ENCODE assay signal across 35 cellular contexts in the genomic region with DNA sequence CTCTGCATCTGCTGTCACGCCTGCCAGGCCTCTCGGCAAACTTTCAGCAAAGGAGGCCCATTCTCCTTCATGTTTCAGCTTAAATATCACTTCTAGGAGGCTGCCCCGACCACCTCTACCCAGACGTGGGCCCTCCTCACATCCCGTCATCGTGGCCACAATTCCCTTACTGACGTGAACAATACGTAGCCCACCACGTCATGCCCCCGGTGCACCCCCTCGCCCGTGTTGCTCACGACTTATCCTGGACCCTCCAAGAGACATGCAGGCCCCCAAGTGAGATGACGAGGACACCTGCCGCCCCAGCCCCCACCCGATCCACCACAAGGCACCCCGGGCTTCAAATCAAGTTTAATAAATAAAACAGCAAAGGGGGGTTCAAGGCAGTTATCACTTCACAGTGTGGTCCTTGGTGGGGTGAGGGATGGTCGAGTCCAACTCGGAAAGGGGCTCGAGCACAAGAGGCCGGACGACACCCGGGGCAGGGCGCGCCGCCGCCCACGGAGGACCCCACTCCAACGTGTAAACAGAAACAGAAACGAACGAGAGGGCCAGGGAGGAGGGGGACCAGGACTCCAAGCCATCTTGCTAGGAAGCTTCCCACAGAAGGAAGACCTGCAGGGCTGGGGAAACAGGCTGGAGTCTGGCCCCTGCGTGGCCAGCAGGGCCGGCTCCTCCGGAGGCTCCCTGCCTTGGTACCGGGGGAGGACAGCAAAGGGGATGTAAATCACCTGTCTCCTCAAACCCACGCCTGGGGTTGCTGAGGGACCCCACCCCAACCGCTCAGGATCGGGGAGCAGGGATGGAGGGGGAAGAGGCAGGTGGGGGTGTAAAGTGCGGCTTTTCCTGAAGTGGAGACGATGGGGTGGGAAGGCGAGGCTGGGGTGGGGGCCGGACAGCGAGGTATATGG. TPM values are rescaled to one million over a fixed set of nuclear protein-coding genes. Genes with fewer than 3 reads are reported as not detected.
"Had no signal": no experiment of that assay in that cellular context is flagged by ENCODE, and none has a peak within 500 bp of the region (broad histone marks: within the 10 kb centered on the region; RNA-seq: fewer than 3 reads in every experiment).

No MANE protein-coding gene starts in this region.

- H3K4me3 Mint-ChIP-seq: activated CD4-positive, alpha-beta memory T cell treated with anti-CD3 and anti-CD28 coated beads for 36 hours; activated CD4-positive, alpha-beta T cell treated with anti-CD3 and anti-CD28 coated beads, Interleukin-2, amount 10 ng/mL, durations not matched to agents 24 days and 14 days; activated naive CD4-positive, alpha-beta T cell treated with anti-CD3 and anti-CD28 coated beads, Interleukin-2, amount 10 ng/mL, durations not matched to agents 7 days and 5 days; activated naive CD8-positive, alpha-beta T cell treated with anti-CD3 and anti-CD28 coated beads, Interleukin-2, amount 10 ng/mL, durations not matched to agents 7 days and 5 days; activated T-helper 1 cell treated with anti-CD3 and anti-CD28 coated beads, Interleukin-12 subunit alpha, Interleukin-12 subunit beta, Interleukin-2, Interleukin-4 antibody, amounts not matched to agents 30 ng/mL and 10 ng/mL and 1 ng/mL, durations not matched to agents 14 hours and 24 hours and 36 hours; brain; natural killer cell treated with Interleukin-12 subunit alpha and Interleukin-12 subunit beta and Interleukin-15 and Interleukin-18, amount 100 ng/mL, for 72 hours; stimulated activated naive B cell treated with anti-CD40 and anti-IgM and Interleukin-4, amounts not matched to agents 10 μg/mL and 1 μg/mL and 100 μg/mL, for 72 hours; T-helper 1 cell treated with Interleukin-12 subunit alpha and Interleukin-12 subunit beta and Interleukin-4 antibody, amounts not matched to agents 30 μg/mL and 1 μg/mL, for 36 hours had no signal

- H3K4me1 ChIP-seq: ascending aorta, esophagus squamous epithelium, left lung, lower lobe of right lung, psoas muscle, sigmoid colon, stomach, suprapubic skin, tibial artery had no signal

- ATAC-seq: left lung; mucosa of descending colon; psoas muscle; stimulated activated naive B cell treated with anti-CD40 and anti-IgM and Interleukin-4, amounts not matched to agents 10 μg/mL and 1 μg/mL and 100 μg/mL, for 72 hours had no signal

- H3K27me3 ChIP-seq: ascending aorta, esophagus squamous epithelium, left lung, ovary, sigmoid colon, stomach, suprapubic skin, tibial artery had no signal

- DNase-seq: activated CD4-positive, alpha-beta memory T cell treated with anti-CD3 and anti-CD28 coated beads for 36 hours; activated CD4-positive, alpha-beta T cell treated with anti-CD3 and anti-CD28 coated beads, Interleukin-2, amount 10 ng/mL, durations not matched to agents 24 days and 14 days; activated CD4-positive, CD25-positive, alpha-beta regulatory T cell treated with anti-CD3 and anti-CD28 coated beads, Interleukin-2, amount 50 U/mL, for 72 hours; activated CD8-positive, alpha-beta memory T cell treated with anti-CD3 and anti-CD28 coated beads, Interleukin-2, amount 50 U/mL, for 4 hours; activated effector memory CD4-positive, alpha-beta T cell treated with anti-CD3 and anti-CD28 coated beads, Interleukin-2, amount 50 U/mL, for 16 hours; activated naive CD4-positive, alpha-beta T cell treated with anti-CD3 and anti-CD28 coated beads, Interleukin-2, amount 10 ng/mL, durations not matched to agents 7 days and 5 days; activated naive CD8-positive, alpha-beta T cell treated with anti-CD3 and anti-CD28 coated beads, Interleukin-2, amount 10 ng/mL, durations not matched to agents 7 days and 5 days; activated T-cell treated with anti-CD3 and anti-CD28 coated beads, Interleukin-2, amount 50 U/mL, for 1 hour; dermis blood vessel endothelial cell; effector CD4-positive, alpha-beta T cell; esophagus squamous epithelium; foreskin melanocyte; lower lobe of right lung; sigmoid colon; small intestine; stimulated activated CD4-positive, alpha-beta T cell treated with anti-CD3 and anti-CD28 coated beads, Interleukin-4, amount 100 ng/mL, for 4 hours; stimulated activated CD8-positive, alpha-beta memory T cell treated with anti-CD3 and anti-CD28 coated beads, Interleukin-4, amount 100 ng/mL, for 48 hours; stimulated activated naive B cell treated with anti-CD40 and anti-IgM and Interleukin-4, amounts not matched to agents 10 μg/mL and 1 μg/mL and 100 μg/mL, for 72 hours; stomach; T-helper 9 cell; tibial artery; WERI-Rb-1 had no signal

- H3K36me3 Mint-ChIP-seq: natural killer cell treated with Interleukin-12 subunit alpha and Interleukin-12 subunit beta and Interleukin-15 and Interleukin-18, amount 100 ng/mL, for 72 hours had no signal

- H3K27ac ChIP-seq: ascending aorta, epithelial cell of prostate, esophagus squamous epithelium, left lung, lower lobe of right lung, ovary, psoas muscle, sigmoid colon, stomach, suprapubic skin, tibial artery, WERI-Rb-1 had no signal

- H3K9me3 ChIP-seq: ascending aorta, esophagus squamous epithelium, left lung, lower lobe of right lung, mucosa of descending colon, ovary, psoas muscle, sigmoid colon, stomach, suprapubic skin, tibial artery had no signal

- H3K27me3 Mint-ChIP-seq: activated CD4-positive, alpha-beta memory T cell treated with anti-CD3 and anti-CD28 coated beads for 36 hours; activated CD4-positive, alpha-beta T cell treated with anti-CD3 and anti-CD28 coated beads, Interleukin-2, amount 10 ng/mL, durations not matched to agents 24 days and 14 days; activated naive CD4-positive, alpha-beta T cell treated with anti-CD3 and anti-CD28 coated beads, Interleukin-2, amount 10 ng/mL, durations not matched to agents 7 days and 5 days; activated naive CD8-positive, alpha-beta T cell treated with anti-CD3 and anti-CD28 coated beads, Interleukin-2, amount 10 ng/mL, durations not matched to agents 7 days and 5 days; brain; natural killer cell treated with Interleukin-12 subunit alpha and Interleukin-12 subunit beta and Interleukin-15 and Interleukin-18, amount 100 ng/mL, for 72 hours; stimulated activated naive B cell treated with anti-CD40 and anti-IgM and Interleukin-4, amounts not matched to agents 10 μg/mL and 1 μg/mL and 100 μg/mL, for 72 hours had no signal

- H3K36me3 ChIP-seq: ovary had no signal

- H3K27ac Mint-ChIP-seq: activated CD4-positive, alpha-beta memory T cell treated with anti-CD3 and anti-CD28 coated beads for 36 hours; activated CD4-positive, alpha-beta T cell treated with anti-CD3 and anti-CD28 coated beads, Interleukin-2, amount 10 ng/mL, durations not matched to agents 24 days and 14 days; activated naive CD4-positive, alpha-beta T cell treated with anti-CD3 and anti-CD28 coated beads, Interleukin-2, amount 10 ng/mL, durations not matched to agents 7 days and 5 days; activated naive CD8-positive, alpha-beta T cell treated with anti-CD3 and anti-CD28 coated beads, Interleukin-2, amount 10 ng/mL, durations not matched to agents 7 days and 5 days; activated T-helper 1 cell treated with anti-CD3 and anti-CD28 coated beads, Interleukin-12 subunit alpha, Interleukin-12 subunit beta, Interleukin-2, Interleukin-4 antibody, amounts not matched to agents 30 ng/mL and 10 ng/mL and 1 ng/mL, durations not matched to agents 14 hours and 24 hours and 36 hours; brain; natural killer cell treated with Interleukin-12 subunit alpha and Interleukin-12 subunit beta and Interleukin-15 and Interleukin-18, amount 100 ng/mL, for 72 hours; stimulated activated naive B cell treated with anti-CD40 and anti-IgM and Interleukin-4, amounts not matched to agents 10 μg/mL and 1 μg/mL and 100 μg/mL, for 72 hours; T-helper 1 cell treated with Interleukin-12 subunit alpha and Interleukin-12 subunit beta and Interleukin-4 antibody, amounts not matched to agents 30 μg/mL and 1 μg/mL, for 36 hours had no signal

- H3K4me1 Mint-ChIP-seq: activated CD4-positive, alpha-beta T cell treated with anti-CD3 and anti-CD28 coated beads, Interleukin-2, amount 10 ng/mL, durations not matched to agents 24 days and 14 days; activated naive CD4-positive, alpha-beta T cell treated with anti-CD3 and anti-CD28 coated beads, Interleukin-2, amount 10 ng/mL, durations not matched to agents 7 days and 5 days; activated naive CD8-positive, alpha-beta T cell treated with anti-CD3 and anti-CD28 coated beads, Interleukin-2, amount 10 ng/mL, durations not matched to agents 7 days and 5 days; brain had no signal

- H3K4me3 ChIP-seq: ascending aorta, esophagus squamous epithelium, left lung, lower lobe of right lung, mucosa of descending colon, ovary, psoas muscle, sigmoid colon, stomach, suprapubic skin, tibial artery had no signal

- H3K9me3 Mint-ChIP-seq: activated CD4-positive, alpha-beta memory T cell treated with anti-CD3 and anti-CD28 coated beads for 36 hours; activated CD4-positive, alpha-beta T cell treated with anti-CD3 and anti-CD28 coated beads, Interleukin-2, amount 10 ng/mL, durations not matched to agents 24 days and 14 days; activated naive CD4-positive, alpha-beta T cell treated with anti-CD3 and anti-CD28 coated beads, Interleukin-2, amount 10 ng/mL, durations not matched to agents 7 days and 5 days; activated naive CD8-positive, alpha-beta T cell treated with anti-CD3 and anti-CD28 coated beads, Interleukin-2, amount 10 ng/mL, durations not matched to agents 7 days and 5 days; activated T-helper 1 cell treated with anti-CD3 and anti-CD28 coated beads, Interleukin-12 subunit alpha, Interleukin-12 subunit beta, Interleukin-2, Interleukin-4 antibody, amounts not matched to agents 30 ng/mL and 10 ng/mL and 1 ng/mL, durations not matched to agents 14 hours and 24 hours and 36 hours; brain; natural killer cell treated with Interleukin-12 subunit alpha and Interleukin-12 subunit beta and Interleukin-15 and Interleukin-18, amount 100 ng/mL, for 72 hours; stimulated activated naive B cell treated with anti-CD40 and anti-IgM and Interleukin-4, amounts not matched to agents 10 μg/mL and 1 μg/mL and 100 μg/mL, for 72 hours; T-helper 1 cell treated with Interleukin-12 subunit alpha and Interleukin-12 subunit beta and Interleukin-4 antibody, amounts not matched to agents 30 μg/mL and 1 μg/mL, for 36 hours had no signal

RNA-seq across cellular contexts. Expression of gene PLPP2, which starts 14.3 kb away (rescaled TPM):
- total RNA-seq: activated CD8-positive, alpha-beta memory T cell treated with anti-CD3 and anti-CD28 coated beads for 36 hours; activated naive CD8-positive, alpha-beta T cell treated with anti-CD3 and anti-CD28 coated beads, Interleukin-2, amount 10 ng/mL, durations not matched to agents 7 days and 5 days; myocyte had no signal
